Comparison of ENCODE assay signal across 20 cellular contexts in the genomic region with DNA sequence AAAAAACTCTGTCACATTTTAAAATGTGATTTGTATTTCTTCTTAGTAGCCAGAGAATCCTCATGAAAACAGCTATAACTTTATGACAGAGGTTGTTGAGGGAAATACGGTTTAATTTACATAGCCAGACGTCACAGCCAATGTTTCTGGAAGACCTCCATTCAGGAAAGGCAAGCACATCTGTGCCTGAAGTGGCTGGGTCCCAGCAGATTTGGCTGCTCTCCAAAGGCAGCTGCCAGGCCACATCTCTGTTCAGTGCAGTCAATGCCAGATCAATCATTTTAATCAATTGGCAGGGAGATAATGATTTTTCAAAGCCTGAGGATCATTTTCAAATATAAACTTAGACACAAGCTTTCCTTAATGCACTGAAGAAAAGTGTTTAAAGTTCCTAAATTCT.
A peak's percentile ranks its signal among the peaks of the same experiment; 100 is the strongest.
DNase-seq lines count a peak whose midpoint lies in the region; ATAC-seq and TF ChIP-seq lines count a peak whose summit lies in the region.
"Had no signal": no experiment of that assay in that cellular context is flagged by ENCODE, and none has a peak within 500 bp of the region (broad histone marks: within the 10 kb centered on the region; RNA-seq: fewer than 3 reads in every experiment).

No MANE protein-coding gene starts in this region.

- ATAC-seq in HG03280 (IDR thresholded peaks at IDR 0.05; ENCODE audit: unreplicated experiment): no peak
- ATAC-seq in activated T-cell treated with anti-CD3 and anti-CD28 coated beads, Interleukin-2, amount 50 U/mL, for 72 hours (replicated peaks in 1 of 2): no peak

- POLR2A ChIA-PET in CD4-positive, alpha-beta memory T cell (lab: Charles Lee; ENCODE audit: partially characterized antibody): no interaction called here

- CTCF ChIA-PET in CD4-positive, alpha-beta memory T cell (lab: Charles Lee; ENCODE audit: partially characterized antibody): no interaction called here

- H3K36me3 ChIP-seq in BE2C: no peaks in the 10 kb centered on the region
- no peaks in the 10 kb centered on the region for H3K36me3 ChIP-seq in CD4-positive, alpha-beta memory T cell (ENCODE audit: insufficient read depth, low read length)
- H3K36me3 ChIP-seq: SJSA1 had no signal

- H3K4me3 ChIP-seq in BE2C (ENCODE audit: low read depth, low read length): no peak overlapping the region
- no peak overlapping the region for H3K4me3 ChIP-seq in CD4-positive, alpha-beta memory T cell (ENCODE audit: low read length in 2 of 2)
- H3K4me3 ChIP-seq: PC-9, SJSA1 had no signal

- no peaks in the 10 kb centered on the region for H3K9me3 ChIP-seq in BE2C
- no peaks in the 10 kb centered on the region for H3K9me3 ChIP-seq in CD4-positive, alpha-beta memory T cell (ENCODE audit: control insufficient read depth in 1 of 2, low read length in 2 of 2)
- H3K9me3 ChIP-seq: SJSA1 had no signal

- H3K9me3 Mint-ChIP-seq in CD4-positive, alpha-beta memory T cell: no peaks in the 10 kb centered on the region
- H3K9me3 Mint-ChIP-seq in activated T-cell treated with anti-CD3 and anti-CD28 coated beads, Interleukin-2, amount 50 U/mL, for 72 hours: no peaks in the 10 kb centered on the region

- no peaks in the 10 kb centered on the region for H3K4me1 ChIP-seq in BE2C
- no peaks in the 10 kb centered on the region for H3K4me1 ChIP-seq in CD4-positive, alpha-beta memory T cell (ENCODE audit: insufficient read depth, low read length)
- H3K4me1 ChIP-seq: SJSA1 had no signal

- TF ChIP-seq CTCF in BE2C (IDR thresholded peaks at IDR 0.05; ENCODE audit: low read depth, low read length): no peak

- no peaks in the 10 kb centered on the region for H3K36me3 Mint-ChIP-seq in CD4-positive, alpha-beta memory T cell
- H3K36me3 Mint-ChIP-seq in activated T-cell treated with anti-CD3 and anti-CD28 coated beads, Interleukin-2, amount 50 U/mL, for 72 hours (ENCODE audit: insufficient read depth in 2 of 2): no peaks in the 10 kb centered on the region

- DNase-seq in BE2C (peak; percentile 23), DMS153 treated with DMSO at 0.1 percent for 48 hours (lab: John Stamatoyannopoulos, UW; ENCODE audit: unreplicated experiment) (peak; percentile 33), NCI-H2029 treated with DMSO at 0.1 percent for 48 hours (lab: John Stamatoyannopoulos, UW) (peak; percentile 42), SHP77 (lab: John Stamatoyannopoulos, UW) (peak; percentile 41 to 57), ureter (ENCODE audit: low spot score) (no peak)
- no peak for DNase-seq in CD4-positive, alpha-beta memory T cell
- no peak for DNase-seq in activated T-cell treated with anti-CD3 and anti-CD28 coated beads, Interleukin-2, amount 50 U/mL, for 72 hours
- DNase-seq: ACHN, DMS79, GOT3, NCI-H187 treated with DMSO at 0.1 percent for 48 hours, NCI-H82, PC-9, SW 1271, T-helper 2 cell had no signal

- no peaks in the 10 kb centered on the region for H3K27me3 Mint-ChIP-seq in CD4-positive, alpha-beta memory T cell
- H3K27me3 Mint-ChIP-seq in activated T-cell treated with anti-CD3 and anti-CD28 coated beads, Interleukin-2, amount 50 U/mL, for 72 hours (ENCODE audit: low read depth): peaks cover 28% of the 10 kb centered on the region

- no peaks in the 10 kb centered on the region for H3K4me1 Mint-ChIP-seq in CD4-positive, alpha-beta memory T cell
- no peaks in the 10 kb centered on the region for H3K4me1 Mint-ChIP-seq in activated T-cell treated with anti-CD3 and anti-CD28 coated beads, Interleukin-2, amount 50 U/mL, for 72 hours (ENCODE audit: low read depth)

- H3K4me3 Mint-ChIP-seq in CD4-positive, alpha-beta memory T cell: no peak overlapping the region
- H3K4me3 Mint-ChIP-seq in activated T-cell treated with anti-CD3 and anti-CD28 coated beads, Interleukin-2, amount 50 U/mL, for 72 hours: no peak overlapping the region

- intact Hi-C loops in CD4-positive, alpha-beta memory T cell (cut with micrococcal nuclease): no loop called here

- H3K27me3 ChIP-seq in BE2C: no peaks in the 10 kb centered on the region
- no peaks in the 10 kb centered on the region for H3K27me3 ChIP-seq in CD4-positive, alpha-beta memory T cell (ENCODE audit: insufficient read depth, low read length)
- H3K27me3 ChIP-seq: SJSA1 had no signal

- H3K27ac Mint-ChIP-seq in CD4-positive, alpha-beta memory T cell: no peak overlapping the region
- H3K27ac Mint-ChIP-seq in activated T-cell treated with anti-CD3 and anti-CD28 coated beads, Interleukin-2, amount 50 U/mL, for 72 hours: no peak overlapping the region

- H3K27ac ChIP-seq in CD4-positive, alpha-beta memory T cell (ENCODE audit: low read depth, low read length): no peak overlapping the region
- H3K27ac ChIP-seq: C4-2B, KMS-11, PC-9, RWPE1, SJSA1 had no signal

Comparison
In these comparisons a context has a peak if more than half of its experiments do, and no peak if none do; other contexts are left out.
1. DNase-seq: peak in BE2C (single experiment), DMS153 treated with DMSO at 0.1 percent for 48 hours (single experiment), NCI-H2029 treated with DMSO at 0.1 percent for 48 hours (single experiment) and SHP77 (2 of 2); none in CD4-positive, alpha-beta memory T cell (0 of 5), ureter (single experiment) and activated T-cell treated with anti-CD3 and anti-CD28 coated beads, Interleukin-2, amount 50 U/mL, for 72 hours (0 of 2).